ENCODE assay signal across 12 cellular contexts in genomic region chr1:155130272-155131006, GRCh38. TPM values are rescaled to one million over a fixed set of nuclear protein-coding genes. Genes with fewer than 3 reads are reported as not detected.
A peak's percentile ranks its signal among the peaks of the same experiment; 100 is the strongest.
DNase-seq lines count a peak whose midpoint lies in the region; ATAC-seq and TF ChIP-seq lines count a peak whose summit lies in the region.
"Had no signal": no experiment of that assay in that cellular context is flagged by ENCODE, and none has a peak within 500 bp of the region (broad histone marks: within the 10 kb centered on the region; RNA-seq: fewer than 3 reads in every experiment).

No MANE protein-coding gene starts in this region.

- H3K27ac ChIP-seq in HCT116 (ENCODE audit: low read depth, low read length) (peak overlapping the region; percentile 97), iPS-18a (ENCODE audit: low read length) (no peak overlapping the region)

- peaks cover 40% of the 10 kb centered on the region for H3K4me1 Mint-ChIP-seq in activated CD8-positive, alpha-beta T cell treated with anti-CD3 and anti-CD28 coated beads, Interleukin-2, amount 10 ng/mL, durations not matched to agents 7 days and 5 days (ENCODE audit: low read depth)
- peaks cover 40% of the 10 kb centered on the region for H3K4me1 Mint-ChIP-seq in activated CD4-positive, alpha-beta T cell treated with anti-CD3 and anti-CD28 coated beads for 36 hours

- peaks cover 41% of the 10 kb centered on the region for H3K79me2 ChIP-seq in HCT116 (ENCODE audit: insufficient read depth, low read length)

- no peaks in the 10 kb centered on the region for H3K9me2 ChIP-seq in HCT116 (ENCODE audit: insufficient read depth)

- no peak overlapping the region for H2AFZ ChIP-seq in HCT116 (ENCODE audit: low read depth, low read length, poor library complexity, severe bottlenecking)

- no peaks in the 10 kb centered on the region for H3K9me3 ChIP-seq in HCT116 (ENCODE audit: control insufficient read depth in 1 of 2, insufficient read depth in 1 of 2, low read depth in 1 of 2, low read length in 2 of 2)
- H3K9me3 ChIP-seq in iPS-18a (ENCODE audit: control insufficient read depth, low read depth, low read length), result no peaks in the 10 kb centered on the region

- no peak for TF ChIP-seq RAD21 in HCT116 (IDR thresholded peaks at IDR 0.05; ENCODE audit: low read depth)

- POLR2A ChIA-PET in HCT116 (lab: Charles Lee), result interaction anchor here (2.3 kb wide), 1 partner anchor 63 kb away, joined by 7 read pairs; no protein-coding TSS in a partner anchor
- POLR2A ChIA-PET in activated CD8-positive, alpha-beta T cell treated with anti-CD3 and anti-CD28 coated beads, Interleukin-2, amount 10 ng/mL, durations not matched to agents 7 days and 5 days (lab: Charles Lee), result interaction anchor here (0.6 kb wide), 1 partner anchor 194 kb away, joined by 3 read pairs; the partner anchor contains the start of gene PMVK
- POLR2A ChIA-PET in activated CD4-positive, alpha-beta T cell treated with anti-CD3 and anti-CD28 coated beads for 36 hours (lab: Charles Lee), result interaction anchor here (0.6 kb wide), 1 partner anchor 63 kb away, joined by 3 read pairs; no protein-coding TSS in a partner anchor

- H4K20me1 ChIP-seq in HCT116 (ENCODE audit: insufficient read depth), result no peaks in the 10 kb centered on the region

- peaks cover 33% of the 10 kb centered on the region for H3K27me3 Mint-ChIP-seq in activated CD8-positive, alpha-beta T cell treated with anti-CD3 and anti-CD28 coated beads, Interleukin-2, amount 10 ng/mL, durations not matched to agents 7 days and 5 days (ENCODE audit: low read depth)
- H3K27me3 Mint-ChIP-seq in activated CD4-positive, alpha-beta T cell treated with anti-CD3 and anti-CD28 coated beads for 36 hours, result peaks cover 20% of the 10 kb centered on the region

- peak overlapping the region; percentile 99 for H3K4me2 ChIP-seq in HCT116 (ENCODE audit: low read length)

- peaks cover 13 to 33% of the 10 kb centered on the region in 2 experiments; a peak in 3 of 4 replicates for H3K36me3 ChIP-seq in HCT116 (ENCODE audit: control insufficient read depth in 1 of 2, insufficient read depth in 2 of 2, low read length in 2 of 2)
- H3K36me3 ChIP-seq in iPS-18a (ENCODE audit: control insufficient read depth, low read depth, low read length), result peaks cover 9% of the 10 kb centered on the region

- H3K9ac ChIP-seq in HCT116 (ENCODE audit: low read length) (peak overlapping the region; percentile 91), iPS-18a (ENCODE audit: low read length) (peak overlapping the region; percentile 44)

- no peaks in the 10 kb centered on the region for H3K9me3 Mint-ChIP-seq in activated CD8-positive, alpha-beta T cell treated with anti-CD3 and anti-CD28 coated beads, Interleukin-2, amount 10 ng/mL, durations not matched to agents 7 days and 5 days (ENCODE audit: insufficient read depth)
- no peaks in the 10 kb centered on the region for H3K9me3 Mint-ChIP-seq in activated CD4-positive, alpha-beta T cell treated with anti-CD3 and anti-CD28 coated beads for 36 hours (ENCODE audit: low read depth)
- H3K9me3 Mint-ChIP-seq: T-helper 1 cell treated with Interleukin-12 subunit alpha and Interleukin-12 subunit beta and Interleukin-4 antibody, amounts not matched to agents 30 μg/mL and 1 μg/mL, for 36 hours had no signal

- H3K27me3 ChIP-seq in HCT116 (ENCODE audit: insufficient read depth, low read length) (no peaks in the 10 kb centered on the region), iPS-18a (ENCODE audit: control insufficient read depth, insufficient read depth, low read length) (peaks cover 55% of the 10 kb centered on the region)

- TF ChIP-seq CTCF in HCT116 (IDR thresholded peaks at IDR 0.05 in 2 of 3, conservative IDR thresholded peaks at IDR 0.05 in 1 of 3; ENCODE audit: borderline replicate concordance in 1 of 3, insufficient read depth in 1 of 3, low read depth in 2 of 3, low read length in 2 of 3), result no peak
- no peak for TF ChIP-seq CTCF in retinal pigment epithelial cell (conservative IDR thresholded peaks at IDR 0.05; ENCODE audit: low read depth, low read length)

- H3K4me1 ChIP-seq in HCT116 (ENCODE audit: control insufficient read depth in 1 of 2, insufficient read depth in 2 of 2, low read length in 2 of 2) (peaks cover 39 to 87% of the 10 kb centered on the region in 2 experiments), iPS-18a (ENCODE audit: control insufficient read depth, low read depth, low read length) (peaks cover 54% of the 10 kb centered on the region)

- no peak overlapping the region for H3K4me3 Mint-ChIP-seq in activated CD8-positive, alpha-beta T cell treated with anti-CD3 and anti-CD28 coated beads, Interleukin-2, amount 10 ng/mL, durations not matched to agents 7 days and 5 days
- H3K4me3 Mint-ChIP-seq in activated CD4-positive, alpha-beta T cell treated with anti-CD3 and anti-CD28 coated beads for 36 hours, result no peak overlapping the region
- H3K4me3 Mint-ChIP-seq: T-helper 1 cell treated with Interleukin-12 subunit alpha and Interleukin-12 subunit beta and Interleukin-4 antibody, amounts not matched to agents 30 μg/mL and 1 μg/mL, for 36 hours had no signal

- DNase-seq in HCT116 (ENCODE audit: low read depth, low spot score) (no peak), retinal pigment epithelial cell (ENCODE audit: low read depth) (no peak), putamen (ENCODE audit: low spot score) (no peak), dedifferentiated amniotic fluid mesenchymal stem cell (ENCODE audit: extremely low spot score) (no peak)
- no peak for DNase-seq in activated CD8-positive, alpha-beta T cell treated with anti-CD3 and anti-CD28 coated beads, Interleukin-2, amount 10 ng/mL, durations not matched to agents 7 days and 5 days
- no peak for DNase-seq in activated CD4-positive, alpha-beta T cell treated with anti-CD3 and anti-CD28 coated beads for 36 hours
- DNase-seq: activated naive CD4-positive, alpha-beta T cell; NCI-H2029 treated with DMSO at 0.1 percent for 48 hours; stimulated activated CD4-positive, alpha-beta T cell treated with anti-CD3 and anti-CD28 coated beads, Interleukin-2, amount 100 ng/mL, for 24 hours had no signal

- RAD21 ChIA-PET in HCT116 (lab: Charles Lee; ENCODE audit: low non-redundant PET in 1 of 2, low total read pairs in 2 of 2, uncharacterized antibody in 2 of 2, unreplicated experiment in 2 of 2), result no interaction called here

- no peak for TF ChIP-seq POLR2A in HCT116 (IDR thresholded peaks at IDR 0.05; ENCODE audit: borderline replicate concordance, extremely low read depth, insufficient read depth, insufficient read length)

- H3K4me3 ChIP-seq in HCT116 (replicated peaks in 1 of 2; ENCODE audit: low read depth in 1 of 2, low read length in 2 of 2), result peak overlapping the region; percentile 70 to 97
- peak overlapping the region; percentile 50 for H3K4me3 ChIP-seq in iPS-18a (ENCODE audit: low read length)
- H3K4me3 ChIP-seq in retinal pigment epithelial cell (ENCODE audit: low read length), result peak overlapping the region; percentile 20

- no peaks in the 10 kb centered on the region for H3K36me3 Mint-ChIP-seq in activated CD8-positive, alpha-beta T cell treated with anti-CD3 and anti-CD28 coated beads, Interleukin-2, amount 10 ng/mL, durations not matched to agents 7 days and 5 days (ENCODE audit: low read depth)
- H3K36me3 Mint-ChIP-seq in activated CD4-positive, alpha-beta T cell treated with anti-CD3 and anti-CD28 coated beads for 36 hours (ENCODE audit: low read depth), result peaks cover 3% of the 10 kb centered on the region

- intact Hi-C loops in HCT116 (cut with micrococcal nuclease), result no loop called here
- intact Hi-C loops in activated CD4-positive, alpha-beta T cell treated with anti-CD3 and anti-CD28 coated beads for 36 hours (cut with DNase I, micrococcal nuclease), result no loop called here

- CTCF ChIA-PET in HCT116 (lab: Charles Lee), result interaction anchor here (1.6 to 3.5 kb wide), 3 partner anchors 37 to 45 kb away, joined by 5 to 13 read pairs (median 11); no protein-coding TSS in a partner anchor
- CTCF ChIA-PET in activated CD8-positive, alpha-beta T cell treated with anti-CD3 and anti-CD28 coated beads, Interleukin-2, amount 10 ng/mL, durations not matched to agents 7 days and 5 days (lab: Charles Lee), result interaction anchor here (0.9 to 3.5 kb wide), 6 partner anchors 38 to 79 kb away, joined by 3 to 14 read pairs (median 6); partner anchors contain the start of genes ADAM15 and KRTCAP2
- CTCF ChIA-PET in activated CD4-positive, alpha-beta T cell treated with anti-CD3 and anti-CD28 coated beads for 36 hours (lab: Charles Lee), result interaction anchor here (0.6 to 3.4 kb wide), 7 partner anchors 12 to 349 kb away, joined by 3 to 10 read pairs (median 3); partner anchors contain the start of gene KRTCAP2

- no peak for ATAC-seq in HCT116
- no peak for ATAC-seq in activated CD8-positive, alpha-beta T cell treated with anti-CD3 and anti-CD28 coated beads, Interleukin-2, amount 10 ng/mL, durations not matched to agents 7 days and 5 days
- ATAC-seq in activated CD4-positive, alpha-beta T cell treated with anti-CD3 and anti-CD28 coated beads for 36 hours, result no peak
- no peak for ATAC-seq in GM19328 (IDR thresholded peaks at IDR 0.05; ENCODE audit: unreplicated experiment)

- H3K27ac Mint-ChIP-seq in activated CD8-positive, alpha-beta T cell treated with anti-CD3 and anti-CD28 coated beads, Interleukin-2, amount 10 ng/mL, durations not matched to agents 7 days and 5 days, result peak overlapping the region; percentile 3
- no peak overlapping the region for H3K27ac Mint-ChIP-seq in activated CD4-positive, alpha-beta T cell treated with anti-CD3 and anti-CD28 coated beads for 36 hours
- H3K27ac Mint-ChIP-seq: T-helper 1 cell treated with Interleukin-12 subunit alpha and Interleukin-12 subunit beta and Interleukin-4 antibody, amounts not matched to agents 30 μg/mL and 1 μg/mL, for 36 hours had no signal

- no TSS peak for BruUV-seq in HCT116 (replicated peaks; lab: Mats Ljungman, UMichigan)

RNA-seq across cellular contexts. Expression of gene EFNA1, which starts 2.8 kb away (rescaled TPM):
- total RNA-seq in HCT116 (2021; ENCODE audit: unreplicated experiment), result 19.7 TPM
- 31.3 and 39.6 TPM in 2 replicates for polyA plus RNA-seq in HCT116 (2012)
- not detected for total RNA-seq in activated CD8-positive, alpha-beta T cell treated with anti-CD3 and anti-CD28 coated beads, Interleukin-2, amount 10 ng/mL, durations not matched to agents 7 days and 5 days
- total RNA-seq in activated CD4-positive, alpha-beta T cell treated with anti-CD3 and anti-CD28 coated beads for 36 hours, result 1 to 10 TPM in 1 of 2 experiments, under 1 TPM in 1; 0.82 to 1.1 TPM

RNA-seq across cellular contexts. Expression of gene SLC50A1, which starts 5.2 kb away (rescaled TPM):
- 49.9 TPM for total RNA-seq in HCT116 (2021; ENCODE audit: unreplicated experiment)
- polyA plus RNA-seq in HCT116 (2012), result 60.4 and 63.6 TPM in 2 replicates
- 10 to 100 TPM; 37.5 to 38.9 TPM for total RNA-seq in activated CD8-positive, alpha-beta T cell treated with anti-CD3 and anti-CD28 coated beads, Interleukin-2, amount 10 ng/mL, durations not matched to agents 7 days and 5 days
- 10 to 100 TPM; 50.2 to 58.0 TPM for total RNA-seq in activated CD4-positive, alpha-beta T cell treated with anti-CD3 and anti-CD28 coated beads for 36 hours

RNA-seq across cellular contexts. Expression of gene DPM3, which starts 9.9 kb away (rescaled TPM):
- 113 TPM for total RNA-seq in HCT116 (2021; ENCODE audit: unreplicated experiment)
- polyA plus RNA-seq in HCT116 (2012), result 188 and 190 TPM in 2 replicates
- 10 to 100 TPM; 53.2 to 57.7 TPM for total RNA-seq in activated CD8-positive, alpha-beta T cell treated with anti-CD3 and anti-CD28 coated beads, Interleukin-2, amount 10 ng/mL, durations not matched to agents 7 days and 5 days
- 10 to 100 TPM; 29.8 to 34.3 TPM for total RNA-seq in activated CD4-positive, alpha-beta T cell treated with anti-CD3 and anti-CD28 coated beads for 36 hours

RNA-seq across cellular contexts. Expression of gene KRTCAP2, which starts 42.7 kb away (rescaled TPM):
- 143 TPM for total RNA-seq in HCT116 (2021; ENCODE audit: unreplicated experiment)
- polyA plus RNA-seq in HCT116 (2012), result 289 and 294 TPM in 2 replicates
- 100 to 1,000 TPM; 170 to 190 TPM for total RNA-seq in activated CD8-positive, alpha-beta T cell treated with anti-CD3 and anti-CD28 coated beads, Interleukin-2, amount 10 ng/mL, durations not matched to agents 7 days and 5 days
- total RNA-seq in activated CD4-positive, alpha-beta T cell treated with anti-CD3 and anti-CD28 coated beads for 36 hours, result 100 to 1,000 TPM; 125 to 300 TPM

RNA-seq across cellular contexts. Expression of gene TRIM46, which starts 43.2 kb away (rescaled TPM):
- 3.8 TPM for total RNA-seq in HCT116 (2021; ENCODE audit: unreplicated experiment)
- polyA plus RNA-seq in HCT116 (2012), result 2.0 and 2.2 TPM in 2 replicates
- total RNA-seq in activated CD8-positive, alpha-beta T cell treated with anti-CD3 and anti-CD28 coated beads, Interleukin-2, amount 10 ng/mL, durations not matched to agents 7 days and 5 days, result 10 to 100 TPM; 14.6 TPM
- 1 to 10 TPM; 6.3 to 6.9 TPM for total RNA-seq in activated CD4-positive, alpha-beta T cell treated with anti-CD3 and anti-CD28 coated beads for 36 hours

Comparison
In these comparisons a context has a peak if more than half of its experiments do, and no peak if none do; other contexts are left out.
1. H3K4me3 ChIP-seq: peak in every context shown above with its lines; median percentile 84 in HCT116; 50 in iPS-18a; 20 in retinal pigment epithelial cell.